Comparison of ENCODE assay signal across 11 cellular contexts in genomic region chr2:172783091-172783898, GRCh38. TPM values are rescaled to one million over a fixed set of nuclear protein-coding genes. Genes with fewer than 3 reads are reported as not detected.
DNase-seq lines count a peak whose midpoint lies in the region; ATAC-seq and TF ChIP-seq lines count a peak whose summit lies in the region.
"Had no signal": no experiment of that assay in that cellular context is flagged by ENCODE, and none has a peak within 500 bp of the region (broad histone marks: within the 10 kb centered on the region; RNA-seq: fewer than 3 reads in every experiment).

No MANE protein-coding gene starts in this region.

- DNase-seq in HPDE6-E6E7 (ENCODE audit: extremely low spot score) (peak; percentile 28), right cardiac atrium (no peak), stromal cell of bone marrow (ENCODE audit: low read depth) (peak; percentile 80), NCI-H2081 treated with DMSO at 0.1 percent for 48 hours (lab: John Stamatoyannopoulos, UW) (no peak), nucleus accumbens (lab: John Stamatoyannopoulos, UW) (no peak)
- no peak for DNase-seq in activated CD4-positive, alpha-beta T cell treated with anti-CD3 and anti-CD28 coated beads, Interleukin-2, amount 50 U/mL, for 1 hour
- DNase-seq in activated CD4-positive, CD25-positive, alpha-beta regulatory T cell (lab: John Stamatoyannopoulos, UW) = no peak
- DNase-seq: activated CD4-positive, alpha-beta T cell treated with anti-CD3 and anti-CD28 coated beads for 1 hour; stimulated activated CD4-positive, alpha-beta T cell treated with anti-CD3 and anti-CD28 coated beads, Interleukin-15, amount 100 ng/mL, for 24 hours had no signal

- no peak overlapping the region for H3K27ac ChIP-seq in right cardiac atrium (ENCODE audit: low read length)

- no peaks in the 10 kb centered on the region for H3K27me3 ChIP-seq in right cardiac atrium (ENCODE audit: control insufficient read depth, insufficient read depth)

- peak; percentile 39 to 55 for ATAC-seq in right cardiac atrium

- no peaks in the 10 kb centered on the region for H3K9me3 ChIP-seq in right cardiac atrium (ENCODE audit: control insufficient read depth, low read length)

- TF ChIP-seq CTCF in WI38 (IDR thresholded peaks at IDR 0.05; ENCODE audit: low read depth, low read length) = peak; percentile 21; the same call in 1 of the 2 replicates

- 39% methylated on average over 9 of the region's 9 CpGs for WGBS in right cardiac atrium

- H3K4me3 ChIP-seq in WI38 (ENCODE audit: low read depth, low read length) (peak overlapping the region; percentile 23; the same call in 1 of the 2 replicates), right cardiac atrium (ENCODE audit: low read length) (no peak overlapping the region)

- intact Hi-C loops in right cardiac atrium (cut with DNase I) = no loop called here

- H3K4me1 ChIP-seq in right cardiac atrium (ENCODE audit: control insufficient read depth, insufficient read depth, low read length) = peaks cover 3% of the 10 kb centered on the region

RNA-seq across cellular contexts. Expression of gene RAPGEF4, which starts 47.6 kb away (rescaled TPM):
- total RNA-seq in right cardiac atrium = 10 to 100 TPM in 1 of 4 donors, 1 to 10 TPM in 3; 7.1 to 11.3 (median 9.1) TPM
- polyA plus RNA-seq in right cardiac atrium = 5.9 TPM
- polyA plus RNA-seq: IgD-negative memory B cell had no signal

Comparison
In these comparisons a context has a peak if more than half of its experiments do, and no peak if none do; other contexts are left out.
1. DNase-seq: peak in HPDE6-E6E7 (single experiment) and stromal cell of bone marrow (single experiment); none in right cardiac atrium (0 of 3), activated CD4-positive, alpha-beta T cell treated with anti-CD3 and anti-CD28 coated beads, Interleukin-2, amount 50 U/mL, for 1 hour (single experiment), NCI-H2081 treated with DMSO at 0.1 percent for 48 hours (single experiment), nucleus accumbens (0 of 56) and activated CD4-positive, CD25-positive, alpha-beta regulatory T cell (0 of 4).